ENCODE assay signal across 8 cellular contexts in genomic region chr12:53344824-53345485, GRCh38. TPM values are rescaled to one million over a fixed set of nuclear protein-coding genes. Genes with fewer than 3 reads are reported as not detected.
DNase-seq lines count a peak whose midpoint lies in the region; ATAC-seq and TF ChIP-seq lines count a peak whose summit lies in the region.

No MANE protein-coding gene starts in this region.

- intact Hi-C loops in esophagus squamous epithelium (cut with DNase I), result no loop called here

- DNase-seq in OCI-M2 (lab: John Stamatoyannopoulos, UW; ENCODE audit: unreplicated experiment) (peak; percentile 37), esophagus squamous epithelium (lab: John Stamatoyannopoulos, UW) (no peak), myocyte (ENCODE audit: low read depth) (peak; percentile 84)
- peak; percentile 82 to 85 for DNase-seq in activated T-cell treated with anti-CD3 and anti-CD28 coated beads, Interleukin-2, amount 50 U/mL, for 48 hours
- DNase-seq in stimulated activated CD8-positive, alpha-beta memory T cell treated with anti-CD3 and anti-CD28 coated beads, Interleukin-7, amount 100 ng/mL, for 48 hours (ENCODE audit: extremely low read depth in 1 of 2, low read depth in 1 of 2), result peak; percentile 49 to 66

- TF ChIP-seq CTCF in GM12873 (IDR thresholded peaks at IDR 0.05; ENCODE audit: insufficient read depth, low read depth, low read length, missing control alignments), result peak; percentile 78
- TF ChIP-seq CTCF in esophagus squamous epithelium (IDR thresholded peaks at IDR 0.05), result peak; percentile 60 to 75 (median 68)

- ATAC-seq in HG03354 (IDR thresholded peaks at IDR 0.05; ENCODE audit: poor library complexity, severe bottlenecking, unreplicated experiment), result peak; percentile 73
- no peak for ATAC-seq in HG03520 (IDR thresholded peaks at IDR 0.05; ENCODE audit: unreplicated experiment)

- peaks cover 0 to 4% (median 0%) of the 10 kb centered on the region in 4 donors for H3K27me3 ChIP-seq in esophagus squamous epithelium

- 0 to 2% methylated on average over 2 to 5 of the region's 50 CpGs for WGBS in esophagus squamous epithelium, 2 donors

- H3K27ac ChIP-seq in esophagus squamous epithelium, result peak overlapping the region; percentile 40 to 91 (median 82)

- no peaks in the 10 kb centered on the region for H3K9me3 ChIP-seq in esophagus squamous epithelium

- H3K4me3 ChIP-seq in esophagus squamous epithelium, result peak overlapping the region; percentile 38 to 76 (median 58)

- peak in 1 of 4 donors; percentile 49 for TF ChIP-seq POLR2A in esophagus squamous epithelium (IDR thresholded peaks at IDR 0.05)

- no peaks in the 10 kb centered on the region for H3K36me3 ChIP-seq in esophagus squamous epithelium

- peaks cover 0 to 22% (median 12%) of the 10 kb centered on the region in 3 donors for H3K4me1 ChIP-seq in esophagus squamous epithelium

RNA-seq across cellular contexts. Expression of gene SP7, which starts 8.8 kb away (rescaled TPM):
- total RNA-seq in esophagus squamous epithelium (not detected), myocyte (not detected in 2 replicates)
- not detected for polyA plus RNA-seq in myocyte (2012)

RNA-seq across cellular contexts. Expression of gene AAAS, which starts 23.5 kb away (rescaled TPM):
- total RNA-seq in esophagus squamous epithelium, result 10 to 100 TPM; 29.4 to 33.9 (median 30.0) TPM
- total RNA-seq in myocyte, result 63.6 and 74.1 TPM in 2 replicates
- 55.7 TPM for polyA plus RNA-seq in myocyte (2012)

RNA-seq across cellular contexts. Expression of gene SP1, which starts 35.0 kb away (rescaled TPM):
- total RNA-seq in esophagus squamous epithelium (10 to 100 TPM; 58.2 to 78.4 (median 62.0) TPM), myocyte (28.9 and 35.6 TPM in 2 replicates)
- 19.0 TPM for polyA plus RNA-seq in myocyte (2012)

RNA-seq across cellular contexts. Expression of gene MYG1, which starts 45.5 kb away (rescaled TPM):
- total RNA-seq in esophagus squamous epithelium (10 to 100 TPM; 25.2 to 33.2 (median 28.3) TPM), myocyte (40.9 and 42.8 TPM in 2 replicates)
- 59.8 TPM for polyA plus RNA-seq in myocyte (2012)

RNA-seq across cellular contexts. Expression of gene PFDN5, which starts 49.6 kb away (rescaled TPM):
- total RNA-seq in esophagus squamous epithelium (100 to 1,000 TPM; 203 to 638 (median 324) TPM), myocyte (253 and 294 TPM in 2 replicates)
- 728 TPM for polyA plus RNA-seq in myocyte (2012)
